Comparison of ENCODE assay signal across 2 cellular contexts in genomic region chr13:75240240-75240639, GRCh38.
DNase-seq lines count a peak whose midpoint lies in the region.
"Not testable (repeated sequence)": the region's sequence is repeated elsewhere in the genome, so short reads cannot be mapped to it uniquely, and the experiment has no call there.

No MANE protein-coding gene starts in this region.

- H3K4me3 ChIP-seq in neuronal stem cell (ENCODE audit: low read length in 2 of 2) = not testable (repeated sequence)

- H3K18ac ChIP-seq in neuronal stem cell (ENCODE audit: low read length) = peak overlapping the region; percentile 48

- H2BK12ac ChIP-seq in neuronal stem cell (ENCODE audit: low read length) = not testable (repeated sequence)

- not testable (repeated sequence) for H3K4me1 ChIP-seq in neuronal stem cell (ENCODE audit: control insufficient read depth in 2 of 2, insufficient read depth in 1 of 2, low read depth in 1 of 2, low read length in 2 of 2)

- not testable (repeated sequence) for H3K27me3 ChIP-seq in neuronal stem cell (ENCODE audit: control insufficient read depth in 3 of 3, insufficient read depth in 3 of 3, low read depth in 1 of 3, low read length in 3 of 3)

- peak overlapping the region; percentile 55 for H3K23ac ChIP-seq in neuronal stem cell (ENCODE audit: low read depth, low read length, poor library complexity)

- not testable (repeated sequence) for H3K4me2 ChIP-seq in neuronal stem cell (ENCODE audit: insufficient read depth, low read length, poor library complexity, severe bottlenecking)

- H2AFZ ChIP-seq in neuronal stem cell (ENCODE audit: low read length) = not testable (repeated sequence)

- H4K8ac ChIP-seq in neuronal stem cell (ENCODE audit: low read depth, low read length) = not testable (repeated sequence)

- not testable (repeated sequence) for H3K79me1 ChIP-seq in neuronal stem cell (ENCODE audit: low read depth, low read length)

- H3K9ac ChIP-seq in neuronal stem cell (ENCODE audit: low read depth, low read length, poor library complexity) = not testable (repeated sequence)

- H2AK5ac ChIP-seq in neuronal stem cell (ENCODE audit: low read depth, low read length) = not testable (repeated sequence)

- no CpG with 5 or more reads among the region's 22 CpGs for WGBS in neuronal stem cell (ENCODE audit: extremely low coverage in 2 of 2, insufficient read length in 2 of 2, insufficient replicate concordance in 1 of 2), 2 donors

- not testable (repeated sequence) for H3K4ac ChIP-seq in neuronal stem cell (ENCODE audit: low read length)

- H3K9me3 ChIP-seq in neuronal stem cell (replicated peaks in 1 of 2; ENCODE audit: control insufficient read depth in 2 of 2, insufficient read depth in 1 of 2, low read depth in 1 of 2, low read length in 2 of 2) = not testable (repeated sequence)

- H2BK120ac ChIP-seq in neuronal stem cell (ENCODE audit: low read depth, low read length) = not testable (repeated sequence)

- not testable (repeated sequence) for H3K14ac ChIP-seq in neuronal stem cell (ENCODE audit: low read length)

- H2BK15ac ChIP-seq in neuronal stem cell (ENCODE audit: low read length) = not testable (repeated sequence)

- H2BK5ac ChIP-seq in neuronal stem cell (ENCODE audit: low read length) = not testable (repeated sequence)

- not testable (repeated sequence) for H3K27ac ChIP-seq in neuronal stem cell (replicated peaks; ENCODE audit: low read length)

- DNase-seq in activated gamma-delta T cell (lab: John Stamatoyannopoulos, UW) = peak; percentile 2
- not testable (repeated sequence) for DNase-seq in neuronal stem cell (ENCODE audit: low spot score)

- not testable (repeated sequence) for H3K36me3 ChIP-seq in neuronal stem cell (replicated peaks in 1 of 2; ENCODE audit: control insufficient read depth in 2 of 2, insufficient read depth in 2 of 2, low read length in 2 of 2)

- not testable (repeated sequence) for H4K91ac ChIP-seq in neuronal stem cell (ENCODE audit: low read depth, low read length, poor library complexity)
